ENCODE assay signal across 29 cellular contexts in the genomic region with DNA sequence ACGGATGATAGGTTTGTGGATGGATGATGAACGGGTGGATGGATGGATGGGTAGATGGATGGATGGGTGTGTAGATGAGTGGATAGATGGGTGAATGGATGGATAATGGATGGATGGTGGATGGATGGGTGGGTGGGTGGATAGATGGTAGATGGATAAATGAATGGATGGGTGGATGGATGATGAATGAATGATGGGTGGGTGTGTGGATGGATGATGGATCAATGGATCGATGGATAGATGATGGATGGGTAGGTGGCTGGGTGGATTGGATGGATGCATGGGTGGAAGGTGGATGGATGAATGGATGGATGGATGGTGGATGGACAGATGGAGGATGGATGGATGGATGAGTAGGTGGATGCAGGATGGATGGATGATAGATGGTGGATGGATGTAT.
"Had no signal": no experiment of that assay in that cellular context is flagged by ENCODE, and none has a peak within 500 bp of the region (broad histone marks: within the 10 kb centered on the region; RNA-seq: fewer than 3 reads in every experiment).

No MANE protein-coding gene starts in this region.

- H3K79me2 ChIP-seq: parathyroid adenoma had no signal

- H3K4me2 ChIP-seq: smooth muscle cell had no signal

- H3K4me1 ChIP-seq: parathyroid adenoma, psoas muscle, stomach, thyroid gland, transverse colon, upper lobe of right lung, uterus had no signal

- H3K27me3 ChIP-seq: ovary, thyroid gland, transverse colon, uterus had no signal

- H3K4me1 Mint-ChIP-seq: naive B cell; naive thymus-derived CD8-positive, alpha-beta T cell; nephron progenitor cell; stimulated activated effector memory CD8-positive, alpha-beta T cell treated with anti-CD3 and anti-CD28 coated beads, Interleukin-12 subunit alpha, Interleukin-12 subunit beta, amount 100 ng/mL, for 72 hours; stimulated activated naive B cell treated with anti-CD40 and anti-IgM and Interleukin-4, amounts not matched to agents 10 μg/mL and 1 μg/mL and 100 μg/mL, for 72 hours had no signal

- DNase-seq: naive B cell; nephron progenitor cell; occipital lobe; ovary; psoas muscle; right cardiac atrium; spleen; stimulated activated CD4-positive, alpha-beta T cell treated with anti-CD3 and anti-CD28 coated beads, Interleukin-12 subunit alpha, Interleukin-12 subunit beta, amount 100 ng/mL, for 4 hours; stimulated activated CD4-positive, alpha-beta T cell treated with anti-CD3 and anti-CD28 coated beads, Interleukin-1b, Interleukin-23, amount 100 ng/mL, for 48 hours; stimulated activated CD4-positive, alpha-beta T cell treated with anti-CD3 and anti-CD28 coated beads, Interleukin-4, amount 100 ng/mL, for 1 hour; stimulated activated naive B cell treated with anti-CD40 and anti-IgM and Interleukin-4, amounts not matched to agents 10 μg/mL and 1 μg/mL and 100 μg/mL, for 72 hours; stimulated activated naive CD4-positive, alpha-beta T cell treated with Interleukin-2 at 50 U/mL for 16 hours; stomach; thyroid gland; transverse colon; upper lobe of right lung; uterus had no signal

- H3K27me3 Mint-ChIP-seq: stimulated activated naive B cell treated with anti-CD40 and anti-IgM and Interleukin-4, amounts not matched to agents 10 μg/mL and 1 μg/mL and 100 μg/mL, for 72 hours; stimulated activated naive CD8-positive, alpha-beta T cell treated with anti-CD3 and anti-CD28 coated beads, Interleukin-15, Interleukin-2, amounts not matched to agents 100 ng/mL and 50 ng/mL, for 24 hours had no signal

- H3K27ac ChIP-seq: ovary, parathyroid adenoma, psoas muscle, skin epidermis, spleen, stomach, thoracic aorta, thyroid gland, transverse colon, upper lobe of right lung, uterus had no signal

- H2AFZ ChIP-seq: parathyroid adenoma had no signal

- H3K9ac ChIP-seq: parathyroid adenoma had no signal

- ATAC-seq: naive thymus-derived CD8-positive, alpha-beta T cell; natural killer cell treated with Interleukin-12 subunit alpha and Interleukin-12 subunit beta and Interleukin-15 and Interleukin-18, amount 100 ng/mL, for 72 hours; psoas muscle; right cardiac atrium; sciatic nerve; stimulated activated effector memory CD8-positive, alpha-beta T cell treated with anti-CD3 and anti-CD28 coated beads, Interleukin-12 subunit alpha, Interleukin-12 subunit beta, amount 100 ng/mL, for 72 hours; stimulated activated naive B cell treated with anti-CD40 and anti-IgM and Interleukin-4, amounts not matched to agents 10 μg/mL and 1 μg/mL and 100 μg/mL, for 72 hours; upper lobe of right lung had no signal

- H3K4me3 ChIP-seq: ovary, psoas muscle, skin epidermis, smooth muscle cell, spleen, stomach, thoracic aorta, thyroid gland, transverse colon, upper lobe of right lung, uterus had no signal

- H3K36me3 ChIP-seq: ovary, spleen, stomach, thoracic aorta, thyroid gland, transverse colon, upper lobe of right lung, uterus had no signal

- H3K27ac Mint-ChIP-seq: naive B cell; natural killer cell treated with Interleukin-12 subunit alpha and Interleukin-12 subunit beta and Interleukin-15 and Interleukin-18, amount 100 ng/mL, for 72 hours; nephron progenitor cell; progenitor cell of endocrine pancreas; stimulated activated effector memory CD8-positive, alpha-beta T cell treated with anti-CD3 and anti-CD28 coated beads, Interleukin-12 subunit alpha, Interleukin-12 subunit beta, amount 100 ng/mL, for 72 hours; stimulated activated naive B cell treated with anti-CD40 and anti-IgM and Interleukin-4, amounts not matched to agents 10 μg/mL and 1 μg/mL and 100 μg/mL, for 72 hours; stimulated activated naive CD8-positive, alpha-beta T cell treated with anti-CD3 and anti-CD28 coated beads, Interleukin-15, Interleukin-2, amounts not matched to agents 100 ng/mL and 50 ng/mL, for 24 hours; type B pancreatic cell had no signal

- H3K9me3 Mint-ChIP-seq: nephron progenitor cell; stimulated activated effector memory CD8-positive, alpha-beta T cell treated with anti-CD3 and anti-CD28 coated beads, Interleukin-12 subunit alpha, Interleukin-12 subunit beta, amount 100 ng/mL, for 72 hours; stimulated activated naive CD8-positive, alpha-beta T cell treated with anti-CD3 and anti-CD28 coated beads, Interleukin-15, Interleukin-2, amounts not matched to agents 100 ng/mL and 50 ng/mL, for 24 hours; type B pancreatic cell had no signal

- H3K9me3 ChIP-seq: ovary, psoas muscle, stomach, thoracic aorta, thyroid gland, transverse colon, upper lobe of right lung, uterus had no signal

- H3K4me3 Mint-ChIP-seq: naive B cell; naive thymus-derived CD8-positive, alpha-beta T cell; natural killer cell treated with Interleukin-12 subunit alpha and Interleukin-12 subunit beta and Interleukin-15 and Interleukin-18, amount 100 ng/mL, for 72 hours; nephron progenitor cell; neural crest cell; stimulated activated effector memory CD8-positive, alpha-beta T cell treated with anti-CD3 and anti-CD28 coated beads, Interleukin-12 subunit alpha, Interleukin-12 subunit beta, amount 100 ng/mL, for 72 hours; stimulated activated naive B cell treated with anti-CD40 and anti-IgM and Interleukin-4, amounts not matched to agents 10 μg/mL and 1 μg/mL and 100 μg/mL, for 72 hours; stimulated activated naive CD8-positive, alpha-beta T cell treated with anti-CD3 and anti-CD28 coated beads, Interleukin-15, Interleukin-2, amounts not matched to agents 100 ng/mL and 50 ng/mL, for 24 hours; type B pancreatic cell had no signal

- H3K36me3 Mint-ChIP-seq: naive B cell; naive thymus-derived CD8-positive, alpha-beta T cell; natural killer cell treated with Interleukin-12 subunit alpha and Interleukin-12 subunit beta and Interleukin-15 and Interleukin-18, amount 100 ng/mL, for 72 hours; stimulated activated effector memory CD8-positive, alpha-beta T cell treated with anti-CD3 and anti-CD28 coated beads, Interleukin-12 subunit alpha, Interleukin-12 subunit beta, amount 100 ng/mL, for 72 hours; stimulated activated naive B cell treated with anti-CD40 and anti-IgM and Interleukin-4, amounts not matched to agents 10 μg/mL and 1 μg/mL and 100 μg/mL, for 72 hours; type B pancreatic cell had no signal
